25 cellular contexts compared by ENCODE assay signal in the genomic region with DNA sequence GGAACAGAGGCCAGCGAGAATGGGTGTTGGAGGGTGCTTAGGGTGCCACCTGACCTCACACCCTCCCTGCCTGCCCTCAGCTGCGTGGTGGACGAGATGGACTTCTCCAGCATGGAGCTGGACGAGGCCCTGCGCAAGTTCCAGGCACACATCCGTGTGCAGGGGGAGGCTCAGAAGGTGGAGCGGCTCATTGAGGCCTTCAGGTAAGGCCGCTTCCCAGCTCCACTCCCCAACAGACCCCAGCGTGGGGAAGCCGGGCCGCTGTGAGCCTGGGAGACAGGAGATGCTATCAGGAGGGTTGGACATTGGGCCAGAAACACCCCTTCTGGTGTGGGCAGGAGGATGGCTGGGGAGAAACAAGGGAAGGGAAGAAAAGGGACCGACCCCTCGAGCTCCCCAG. TPM values are rescaled to one million over a fixed set of nuclear protein-coding genes. Genes with fewer than 3 reads are reported as not detected.
"Had no signal": no experiment of that assay in that cellular context is flagged by ENCODE, and none has a peak within 500 bp of the region (broad histone marks: within the 10 kb centered on the region; RNA-seq: fewer than 3 reads in every experiment).

No MANE protein-coding gene starts in this region.

- H3K4me1 ChIP-seq: stomach, suprapubic skin, testis, tibial artery, tibial nerve, transverse colon, upper lobe of left lung, upper lobe of right lung, uterus, vagina had no signal

- H3K27ac ChIP-seq: stomach, suprapubic skin, testis, thoracic aorta, thyroid gland, tibial artery, tibial nerve, transverse colon, upper lobe of left lung, upper lobe of right lung, uterus, vagina had no signal

- H3K4me3 ChIP-seq: stomach, suprapubic skin, testis, thoracic aorta, thyroid gland, tibial artery, tibial nerve, transverse colon, upper lobe of left lung, upper lobe of right lung, uterus, vagina had no signal

- H3K27me3 ChIP-seq: testis, thyroid gland, tibial nerve, transverse colon, upper lobe of left lung, upper lobe of right lung, uterus, vagina had no signal

- FAIRE-seq: urothelium cell line had no signal

- H3K9me3 ChIP-seq: stomach, suprapubic skin, testis, thoracic aorta, thyroid gland, tibial artery, tibial nerve, transverse colon, upper lobe of left lung, upper lobe of right lung, uterus, vagina had no signal

- H3K36me3 ChIP-seq: stomach, suprapubic skin, thoracic aorta, thyroid gland, tibial artery, tibial nerve, transverse colon, upper lobe of left lung, upper lobe of right lung, uterus, vagina had no signal

- DNase-seq: stimulated activated CD4-positive, alpha-beta T cell treated with anti-CD3 and anti-CD28 coated beads, Interleukin-2, amount 100 ng/mL, for 48 hours; stimulated activated CD4-positive, alpha-beta T cell treated with anti-CD3 and anti-CD28 coated beads, Interleukin-4, amount 100 ng/mL, for 1 hour; stimulated activated CD4-positive, alpha-beta T cell treated with anti-CD3 and anti-CD28 coated beads, Interleukin-4, amount 100 ng/mL, for 24 hours; stimulated activated CD4-positive, alpha-beta T cell treated with anti-CD3 and anti-CD28 coated beads, Interleukin-4, amount 100 ng/mL, for 4 hours; stimulated activated CD8-positive, alpha-beta memory T cell treated with anti-CD3 and anti-CD28 coated beads, Interleukin-4, amount 100 ng/mL, for 48 hours; stimulated activated naive B cell treated with anti-CD40 and anti-IgM and Interleukin-4, amounts not matched to agents 10 μg/mL and 1 μg/mL and 100 μg/mL, for 72 hours; stimulated activated naive CD4-positive, alpha-beta T cell; stimulated activated naive CD4-positive, alpha-beta T cell treated with Interleukin-2 at 50 U/mL for 16 hours; stimulated activated naive CD8-positive, alpha-beta T cell treated with anti-CD3 and anti-CD28 coated beads, Interleukin-15, amount 100 ng/mL, for 72 hours; stimulated activated naive CD8-positive, alpha-beta T cell treated with anti-CD3 and anti-CD28 coated beads, Interleukin-15, Interleukin-2, amounts not matched to agents 100 U/mL and 50 U/mL, for 24 hours; stomach; substantia nigra; testis; thyroid gland; tibial artery; transverse colon; trophoblast cell; upper lobe of left lung; upper lobe of right lung; uterus had no signal

RNA-seq across cellular contexts. Expression of gene SLC6A12, which starts 57.0 kb away (rescaled TPM):
- total RNA-seq: vagina had no signal
